In genomic region chr1:210250998-210251679, GRCh38 we compare ENCODE assay signal across 8 cellular contexts. TPM values are rescaled to one million over a fixed set of nuclear protein-coding genes. Genes with fewer than 3 reads are reported as not detected.
DNase-seq lines count a peak whose midpoint lies in the region; ATAC-seq and TF ChIP-seq lines count a peak whose summit lies in the region.

No MANE protein-coding gene starts in this region.

- H3K4me1 ChIP-seq in NT2/D1 (ENCODE audit: insufficient read depth, insufficient read length), result peaks cover 9% of the 10 kb centered on the region

- DNase-seq in COLO829 (ENCODE audit: low spot score), result peak; percentile 46
- DNase-seq in HK-2 (ENCODE audit: unreplicated experiment), result peak; percentile 89
- peak; percentile 72 for DNase-seq in NT2/D1 (ENCODE audit: low read depth, low spot score)
- DNase-seq in caudate nucleus (lab: John Stamatoyannopoulos, UW), result peak in 59 of 61 donors; percentile 24 to 91 (median 79)
- DNase-seq in kidney epithelial cell (ENCODE audit: low read depth), result peak; percentile 86
- DNase-seq in stimulated activated CD8-positive, alpha-beta memory T cell treated with anti-CD3 and anti-CD28 coated beads, Interleukin-4, amount 100 ng/mL, for 24 hours (ENCODE audit: low read depth), result peak; percentile 23
- no peak for DNase-seq in NOMO-1 treated with DMSO at 0.1 percent for 48 hours (lab: John Stamatoyannopoulos, UW; ENCODE audit: unreplicated experiment)

- peak overlapping the region; percentile 82 for H3K27ac ChIP-seq in caudate nucleus (ENCODE audit: low read depth, low read length)

- no peak for ATAC-seq in HG03378 (IDR thresholded peaks at IDR 0.05; ENCODE audit: unreplicated experiment)

- H3K9me3 ChIP-seq in NT2/D1 (ENCODE audit: insufficient read depth, low read length), result no peaks in the 10 kb centered on the region

- TF ChIP-seq CTCF in kidney epithelial cell (IDR thresholded peaks at IDR 0.05; ENCODE audit: insufficient read depth, low read length, poor library complexity, severe bottlenecking), result no peak

- peaks cover 21% of the 10 kb centered on the region for H3K27me3 ChIP-seq in NT2/D1 (ENCODE audit: insufficient read depth, insufficient read length)
- no peaks in the 10 kb centered on the region for H3K27me3 ChIP-seq in kidney epithelial cell (ENCODE audit: control insufficient read depth, insufficient read depth, low read length)

- H3K9ac ChIP-seq in NT2/D1 (ENCODE audit: insufficient read length, low read depth), result peak overlapping the region; percentile 83

- H3K36me3 ChIP-seq in NT2/D1 (ENCODE audit: insufficient read depth, insufficient read length, low read length) (no peaks in the 10 kb centered on the region), kidney epithelial cell (ENCODE audit: control insufficient read depth, insufficient read depth, low read length) (no peaks in the 10 kb centered on the region)

- H3K4me3 ChIP-seq in NT2/D1 (ENCODE audit: insufficient read length, low read depth) (peak overlapping the region; percentile 58), kidney epithelial cell (ENCODE audit: low read depth, low read length) (peak overlapping the region; percentile 56)

RNA-seq across cellular contexts. Expression of gene SERTAD4, which starts 18.5 kb away (rescaled TPM):
- total RNA-seq in kidney epithelial cell, result 10.6 and 11.4 TPM in 2 replicates
